ENCODE assay signal across 28 cellular contexts in the genomic region with DNA sequence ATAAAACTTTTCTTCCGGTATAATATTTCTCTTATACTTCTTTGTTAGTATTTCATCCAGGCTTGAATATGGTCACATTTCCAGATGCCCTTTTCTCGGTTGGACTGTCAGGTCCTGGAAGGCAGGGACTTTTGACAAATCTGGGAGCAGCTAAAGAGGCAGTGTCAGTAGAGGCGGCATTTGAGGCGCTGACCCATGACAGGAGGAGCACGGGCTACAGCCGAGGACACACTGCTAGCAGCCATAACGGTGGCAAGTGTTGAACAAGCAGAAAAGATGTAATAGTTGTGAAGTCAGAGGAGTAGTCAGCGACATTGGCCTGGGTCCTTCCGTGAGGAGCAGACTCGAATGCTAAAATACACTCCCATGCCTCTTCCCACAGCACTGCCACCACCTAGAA.
"Had no signal": no experiment of that assay in that cellular context is flagged by ENCODE, and none has a peak within 500 bp of the region (broad histone marks: within the 10 kb centered on the region; RNA-seq: fewer than 3 reads in every experiment).

No MANE protein-coding gene starts in this region.

- DNase-seq: activated CD4-positive, alpha-beta memory T cell treated with anti-CD3 and anti-CD28 coated beads for 36 hours; activated CD4-positive, alpha-beta T cell treated with anti-CD3 and anti-CD28 coated beads for 36 hours; activated CD4-positive, alpha-beta T cell treated with anti-CD3 and anti-CD28 coated beads, Interleukin-2, amount 10 ng/mL, durations not matched to agents 24 days and 14 days; activated CD4-positive, CD25-positive, alpha-beta regulatory T cell; activated CD4-positive, CD25-positive, alpha-beta regulatory T cell treated with anti-CD3 and anti-CD28 coated beads, Interleukin-2, amount 50 U/mL, for 72 hours; activated CD8-positive, alpha-beta memory T cell treated with anti-CD3 and anti-CD28 coated beads, Interleukin-2, amount 50 U/mL, for 48 hours; activated gamma-delta T cell; activated naive CD4-positive, alpha-beta T cell; activated naive CD4-positive, alpha-beta T cell treated with anti-CD3 and anti-CD28 coated beads, Interleukin-2, amount 10 ng/mL, durations not matched to agents 7 days and 5 days; activated naive CD8-positive, alpha-beta T cell treated with anti-CD3 and anti-CD28 coated beads, Interleukin-2, amount 10 ng/mL, durations not matched to agents 7 days and 5 days; activated T-cell treated with anti-CD3 and anti-CD28 coated beads for 4 hours; activated T-cell treated with anti-CD3 and anti-CD28 coated beads, Interleukin-2, amount 50 U/mL, for 24 hours; activated T-cell treated with anti-CD3 and anti-CD28 coated beads, Interleukin-2, amount 50 U/mL, for 72 hours; brain microvascular endothelial cell; cortex of kidney; dermis blood vessel endothelial cell; effector CD4-positive, alpha-beta T cell; effector memory CD8-positive, alpha-beta T cell; foreskin keratinocyte; gastrocnemius medialis; glutamatergic neuron; T-helper 1 cell; T-helper 17 cell; T1000 had no signal

- H3K27ac Mint-ChIP-seq: activated CD4-positive, alpha-beta memory T cell treated with anti-CD3 and anti-CD28 coated beads for 36 hours; activated CD4-positive, alpha-beta T cell treated with anti-CD3 and anti-CD28 coated beads for 36 hours; activated CD4-positive, alpha-beta T cell treated with anti-CD3 and anti-CD28 coated beads, Interleukin-2, amount 10 ng/mL, durations not matched to agents 24 days and 14 days; activated naive CD4-positive, alpha-beta T cell treated with anti-CD3 and anti-CD28 coated beads, Interleukin-2, amount 10 ng/mL, durations not matched to agents 7 days and 5 days; activated naive CD4-positive, alpha-beta T cell treated with anti-CD3 and anti-CD28 coated beads, Interleukin-2, amount 50 U/mL, for 72 hours; activated naive CD8-positive, alpha-beta T cell treated with anti-CD3 and anti-CD28 coated beads, Interleukin-2, amount 10 ng/mL, durations not matched to agents 7 days and 5 days; activated T-cell treated with anti-CD3 and anti-CD28 coated beads, Interleukin-2, amount 50 U/mL, for 24 hours; activated T-cell treated with anti-CD3 and anti-CD28 coated beads, Interleukin-2, amount 50 U/mL, for 72 hours; effector memory CD8-positive, alpha-beta T cell; T-helper 17 cell; T-helper 2 cell treated with Interferon-gamma antibody and Interleukin-4, amounts not matched to agents 5 μg/mL and 100 μg/mL, for 36 hours had no signal

- H3K36me3 Mint-ChIP-seq: activated CD4-positive, alpha-beta memory T cell treated with anti-CD3 and anti-CD28 coated beads for 36 hours; activated naive CD4-positive, alpha-beta T cell treated with anti-CD3 and anti-CD28 coated beads, Interleukin-2, amount 10 ng/mL, durations not matched to agents 7 days and 5 days; activated naive CD4-positive, alpha-beta T cell treated with anti-CD3 and anti-CD28 coated beads, Interleukin-2, amount 50 U/mL, for 72 hours; activated naive CD8-positive, alpha-beta T cell treated with anti-CD3 and anti-CD28 coated beads, Interleukin-2, amount 10 ng/mL, durations not matched to agents 7 days and 5 days had no signal

- H3K36me3 ChIP-seq: ascending aorta, brain microvascular endothelial cell, esophagus muscularis mucosa, gastrocnemius medialis had no signal

- H3K4me3 Mint-ChIP-seq: activated CD4-positive, alpha-beta memory T cell treated with anti-CD3 and anti-CD28 coated beads for 36 hours; activated CD4-positive, alpha-beta T cell treated with anti-CD3 and anti-CD28 coated beads for 36 hours; activated CD4-positive, alpha-beta T cell treated with anti-CD3 and anti-CD28 coated beads, Interleukin-2, amount 10 ng/mL, durations not matched to agents 24 days and 14 days; activated naive CD4-positive, alpha-beta T cell treated with anti-CD3 and anti-CD28 coated beads, Interleukin-2, amount 10 ng/mL, durations not matched to agents 7 days and 5 days; activated naive CD8-positive, alpha-beta T cell treated with anti-CD3 and anti-CD28 coated beads, Interleukin-2, amount 10 ng/mL, durations not matched to agents 7 days and 5 days; activated T-cell treated with anti-CD3 and anti-CD28 coated beads, Interleukin-2, amount 50 U/mL, for 24 hours; activated T-cell treated with anti-CD3 and anti-CD28 coated beads, Interleukin-2, amount 50 U/mL, for 72 hours; effector memory CD8-positive, alpha-beta T cell; T-helper 17 cell; T-helper 2 cell treated with Interferon-gamma antibody and Interleukin-4, amounts not matched to agents 5 μg/mL and 100 μg/mL, for 36 hours had no signal

- H3K27me3 ChIP-seq: ascending aorta, brain microvascular endothelial cell, esophagus muscularis mucosa, foreskin keratinocyte, gastrocnemius medialis had no signal

- H3K4me1 Mint-ChIP-seq: activated CD4-positive, alpha-beta T cell treated with anti-CD3 and anti-CD28 coated beads for 36 hours; activated CD4-positive, alpha-beta T cell treated with anti-CD3 and anti-CD28 coated beads, Interleukin-2, amount 10 ng/mL, durations not matched to agents 24 days and 14 days; activated naive CD4-positive, alpha-beta T cell treated with anti-CD3 and anti-CD28 coated beads, Interleukin-2, amount 10 ng/mL, durations not matched to agents 7 days and 5 days; activated naive CD8-positive, alpha-beta T cell treated with anti-CD3 and anti-CD28 coated beads, Interleukin-2, amount 10 ng/mL, durations not matched to agents 7 days and 5 days; T-helper 17 cell had no signal

- H3K27me3 Mint-ChIP-seq: activated naive CD4-positive, alpha-beta T cell treated with anti-CD3 and anti-CD28 coated beads, Interleukin-2, amount 10 ng/mL, durations not matched to agents 7 days and 5 days had no signal

- H3K9me3 Mint-ChIP-seq: activated CD4-positive, alpha-beta memory T cell treated with anti-CD3 and anti-CD28 coated beads for 36 hours; activated CD4-positive, alpha-beta T cell treated with anti-CD3 and anti-CD28 coated beads, Interleukin-2, amount 10 ng/mL, durations not matched to agents 24 days and 14 days; activated naive CD4-positive, alpha-beta T cell treated with anti-CD3 and anti-CD28 coated beads, Interleukin-2, amount 10 ng/mL, durations not matched to agents 7 days and 5 days; activated naive CD4-positive, alpha-beta T cell treated with anti-CD3 and anti-CD28 coated beads, Interleukin-2, amount 50 U/mL, for 72 hours; activated naive CD8-positive, alpha-beta T cell treated with anti-CD3 and anti-CD28 coated beads, Interleukin-2, amount 10 ng/mL, durations not matched to agents 7 days and 5 days; activated T-cell treated with anti-CD3 and anti-CD28 coated beads, Interleukin-2, amount 50 U/mL, for 24 hours; activated T-cell treated with anti-CD3 and anti-CD28 coated beads, Interleukin-2, amount 50 U/mL, for 72 hours; effector memory CD8-positive, alpha-beta T cell; T-helper 2 cell treated with Interferon-gamma antibody and Interleukin-4, amounts not matched to agents 5 μg/mL and 100 μg/mL, for 36 hours had no signal

- H3K4me3 ChIP-seq: ascending aorta, esophagus muscularis mucosa, gastrocnemius medialis had no signal

- H3K27ac ChIP-seq: ascending aorta, brain microvascular endothelial cell, esophagus muscularis mucosa, foreskin keratinocyte, gastrocnemius medialis had no signal

- ATAC-seq: activated CD4-positive, alpha-beta T cell treated with anti-CD3 and anti-CD28 coated beads for 36 hours; activated naive CD4-positive, alpha-beta T cell treated with anti-CD3 and anti-CD28 coated beads, Interleukin-2, amount 50 U/mL, for 72 hours; activated T-cell treated with anti-CD3 and anti-CD28 coated beads, Interleukin-2, amount 50 U/mL, for 72 hours; effector memory CD8-positive, alpha-beta T cell; foreskin keratinocyte; gastrocnemius medialis; T-helper 17 cell had no signal

- H3K9me3 ChIP-seq: ascending aorta, esophagus muscularis mucosa, gastrocnemius medialis had no signal
